ENCODE assay signal across 8 cellular contexts in genomic region chr1:236522937-236523703, GRCh38. TPM values are rescaled to one million over a fixed set of nuclear protein-coding genes. Genes with fewer than 3 reads are reported as not detected.
DNase-seq lines count a peak whose midpoint lies in the region; ATAC-seq and TF ChIP-seq lines count a peak whose summit lies in the region.

No MANE protein-coding gene starts in this region.

- peak overlapping the region; percentile 85 to 97 for H3K27ac ChIP-seq in left lung

- H3K9me3 ChIP-seq in left lung: no peaks in the 10 kb centered on the region

- peaks cover 7% of the 10 kb centered on the region for H3K36me3 Mint-ChIP-seq in IgD-negative memory B cell

- no peaks in the 10 kb centered on the region for H3K27me3 Mint-ChIP-seq in IgD-negative memory B cell

- H3K27me3 ChIP-seq in left lung: no peaks in the 10 kb centered on the region

- peaks cover 0 to 4% (median 0%) of the 10 kb centered on the region in 3 donors for H3K9me3 Mint-ChIP-seq in IgD-negative memory B cell

- H3K36me3 ChIP-seq in left lung: peaks cover 0 to 24% of the 10 kb centered on the region in 2 donors

- peaks cover 9 to 13% (median 11%) of the 10 kb centered on the region in 3 donors for H3K4me1 Mint-ChIP-seq in IgD-negative memory B cell

- no peak for TF ChIP-seq CTCF in cardiac fibroblast (IDR thresholded peaks at IDR 0.05; ENCODE audit: low read depth, low read length)
- TF ChIP-seq CTCF in left lung (IDR thresholded peaks at IDR 0.05): no peak

- peaks cover 5 to 22% of the 10 kb centered on the region in 2 donors for H3K4me1 ChIP-seq in left lung

- peak overlapping the region; percentile 3 to 77 (median 61) for H3K27ac Mint-ChIP-seq in IgD-negative memory B cell

- intact Hi-C loops in left lung (cut with DNase I): no loop called here

- peak overlapping the region; percentile 89 to 99 (median 92) for H3K4me3 Mint-ChIP-seq in IgD-negative memory B cell

- H3K4me3 ChIP-seq in cardiac fibroblast (replicated peaks in 1 of 2; ENCODE audit: low read depth in 2 of 2, low read length in 2 of 2) (peak overlapping the region; percentile 89 to 95), left lung (peak overlapping the region; percentile 69 to 99)

- peak; percentile 10 for ATAC-seq in GM18909 (IDR thresholded peaks at IDR 0.05; ENCODE audit: poor library complexity, unreplicated experiment)
- peak; percentile 64 for ATAC-seq in left lung
- no peak for ATAC-seq in GM18861 (IDR thresholded peaks at IDR 0.05; ENCODE audit: unreplicated experiment)
- ATAC-seq in GM18873 (IDR thresholded peaks at IDR 0.05; ENCODE audit: low FRiP score, unreplicated experiment): no peak

- no peak for DNase-seq in cardiac fibroblast (ENCODE audit: low read depth in 2 of 2)
- DNase-seq in left lung: peak; percentile 41 to 80
- peak; percentile 16 for DNase-seq in superior temporal gyrus (ENCODE audit: extremely low spot score)
- no peak for DNase-seq in SKM-1 (lab: John Stamatoyannopoulos, UW; ENCODE audit: unreplicated experiment)

RNA-seq across cellular contexts. Expression of gene LGALS8, which starts 0.7 kb away (rescaled TPM):
- polyA plus RNA-seq in IgD-negative memory B cell: 23.7 TPM
- 10 to 100 TPM; 64.2 to 78.8 TPM for total RNA-seq in left lung

Comparison
In these comparisons a context has a peak if more than half of its experiments do, and no peak if none do; other contexts are left out.
1. ATAC-seq: peak in GM18909 (single experiment) and left lung (single experiment); none in GM18861 (single experiment) and GM18873 (single experiment).
2. DNase-seq: peak in left lung (2 of 2) and superior temporal gyrus (single experiment); none in cardiac fibroblast (0 of 2) and SKM-1 (single experiment).